Comparison of ENCODE assay signal across 9 cellular contexts in the genomic region with DNA sequence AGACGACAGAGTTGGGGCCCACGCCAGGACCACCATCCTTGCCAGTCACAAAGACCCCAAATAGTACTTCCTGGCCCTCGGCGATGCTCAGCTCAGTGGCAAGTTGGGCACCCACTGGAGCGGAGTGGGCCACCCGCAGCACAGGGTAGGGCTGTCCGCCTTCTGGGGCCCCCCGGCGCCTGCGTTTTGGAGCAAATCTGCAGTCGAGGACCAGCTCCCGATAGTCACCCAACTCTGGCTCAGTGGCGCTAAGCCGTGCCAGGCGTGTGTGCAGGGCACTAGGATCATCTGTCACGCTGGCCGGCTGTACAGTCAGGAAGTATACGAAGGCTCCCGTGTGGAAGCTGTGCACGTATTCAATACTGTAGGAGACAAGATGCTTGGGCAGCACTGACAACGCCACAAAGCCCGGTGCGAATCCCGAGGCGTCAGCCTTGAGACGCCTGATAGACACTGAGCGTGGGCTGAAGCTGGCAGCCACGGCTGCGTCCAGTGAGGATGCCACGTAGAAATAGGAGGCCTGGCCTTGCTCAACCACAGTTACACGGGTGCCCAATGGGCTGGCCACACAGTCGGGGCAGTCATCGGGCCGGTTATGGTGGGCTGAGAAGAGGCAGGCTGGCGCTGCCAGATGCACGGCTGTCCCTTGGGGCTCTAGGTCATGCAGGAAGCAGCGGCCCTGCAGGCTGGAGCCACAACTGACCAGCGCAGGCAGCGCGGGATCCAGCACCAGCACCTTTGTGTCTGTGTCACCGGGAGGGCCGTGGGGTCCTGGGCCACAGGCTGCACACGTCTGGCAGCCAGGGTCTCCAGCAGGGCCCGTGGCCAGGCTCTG. TPM values are rescaled to one million over a fixed set of nuclear protein-coding genes. Genes with fewer than 3 reads are reported as not detected.
DNase-seq lines count a peak whose midpoint lies in the region; ATAC-seq and TF ChIP-seq lines count a peak whose summit lies in the region.
"Had no signal": no experiment of that assay in that cellular context is flagged by ENCODE, and none has a peak within 500 bp of the region (broad histone marks: within the 10 kb centered on the region; RNA-seq: fewer than 3 reads in every experiment).

No MANE protein-coding gene starts in this region.

- no peaks in the 10 kb centered on the region for H3K36me3 ChIP-seq in left ventricle myocardium inferior

- H3K27me3 Mint-ChIP-seq in naive thymus-derived CD8-positive, alpha-beta T cell: no peaks in the 10 kb centered on the region

- intact Hi-C loops in left ventricle myocardium inferior (cut with micrococcal nuclease) (no loop called here), cardiac septum (cut with DNase I) (loop anchor here (5.0 to 10.0 kb wide), 2 partner anchors 60 to 368 kb away; no protein-coding TSS in a partner anchor)

- H3K9me3 Mint-ChIP-seq in naive thymus-derived CD8-positive, alpha-beta T cell: no peaks in the 10 kb centered on the region

- peak overlapping the region; percentile 66 for H3K4me3 ChIP-seq in left ventricle myocardium inferior

- H3K4me1 ChIP-seq in left ventricle myocardium inferior: peaks cover 48% of the 10 kb centered on the region

- peaks cover 14 to 32% (median 30%) of the 10 kb centered on the region in 4 donors for H3K4me1 Mint-ChIP-seq in naive thymus-derived CD8-positive, alpha-beta T cell

- H3K27ac ChIP-seq in left ventricle myocardium inferior (replicated peaks): peak overlapping the region; percentile 72

- H3K27ac Mint-ChIP-seq in naive thymus-derived CD8-positive, alpha-beta T cell: peak overlapping the region in 1 of 10 donors; percentile 40

- POLR2A ChIA-PET in naive thymus-derived CD8-positive, alpha-beta T cell (lab: Charles Lee): interaction anchor here (0.7 to 0.9 kb wide), 2 partner anchors 84 to 100 kb away, joined by 3 read pairs; no protein-coding TSS in a partner anchor

- no peak for DNase-seq in left ventricle myocardium inferior
- no peak for DNase-seq in cardiac septum (ENCODE audit: low spot score)
- DNase-seq in islet precursor cell: peak; percentile 50
- DNase-seq in NOMO-1 treated with dmso at 0.1 percent for 144 hours (lab: John Stamatoyannopoulos, UW; ENCODE audit: unreplicated experiment): no peak
- DNase-seq in NCI-H2196 (lab: John Stamatoyannopoulos, UW; ENCODE audit: unreplicated experiment): no peak
- DNase-seq in naive thymus-derived CD8-positive, alpha-beta T cell: no peak

- no peak for TF ChIP-seq CTCF in left ventricle myocardium inferior (IDR thresholded peaks at IDR 0.05; ENCODE audit: borderline replicate concordance)

- H3K36me3 Mint-ChIP-seq in naive thymus-derived CD8-positive, alpha-beta T cell: peaks cover 0 to 2% (median 0%) of the 10 kb centered on the region in 3 donors

- ATAC-seq in naive thymus-derived CD8-positive, alpha-beta T cell: no peak

- no peaks in the 10 kb centered on the region for H3K9me3 ChIP-seq in left ventricle myocardium inferior (replicated peaks)

- no peaks in the 10 kb centered on the region for H3K27me3 ChIP-seq in left ventricle myocardium inferior (ENCODE audit: low read depth)

- H3K4me3 Mint-ChIP-seq in naive thymus-derived CD8-positive, alpha-beta T cell: peak overlapping the region in 3 of 10 donors; percentile 23 to 45 (median 33)

RNA-seq across cellular contexts. Expression of a gene that starts 0.9 kb away (rescaled TPM):
- total RNA-seq in left ventricle myocardium inferior (1.7 TPM), cardiac septum (1.2 TPM)
- 1 to 10 TPM in 1 of 2 experiments, under 1 TPM in 1; 0.75 to 1.0 TPM for total RNA-seq in naive thymus-derived CD8-positive, alpha-beta T cell
- under 1 TPM in 2 of 3 donors, not detected in 1; 0.19 to 0.58 TPM for polyA plus RNA-seq in naive thymus-derived CD8-positive, alpha-beta T cell

RNA-seq across cellular contexts. Expression of a gene that starts 26.9 kb away (rescaled TPM):
- total RNA-seq in left ventricle myocardium inferior: 8.4 TPM
- 9.4 TPM for total RNA-seq in cardiac septum
- total RNA-seq in naive thymus-derived CD8-positive, alpha-beta T cell: 10 to 100 TPM in 1 of 2 experiments, 1 to 10 TPM in 1; 9.0 to 10.1 TPM
- polyA plus RNA-seq in naive thymus-derived CD8-positive, alpha-beta T cell: 10 to 100 TPM; 12.2 to 21.0 (median 13.7) TPM

RNA-seq across cellular contexts. Expression of a gene that starts 33.0 kb away (rescaled TPM):
- total RNA-seq in left ventricle myocardium inferior (not detected), cardiac septum (not detected)
- not detected for total RNA-seq in naive thymus-derived CD8-positive, alpha-beta T cell
- not detected for polyA plus RNA-seq in naive thymus-derived CD8-positive, alpha-beta T cell
- total RNA-seq: left lobe of liver; right cardiac atrium; T-helper 1 cell treated with Interleukin-12 subunit alpha and Interleukin-12 subunit beta and Interleukin-4 antibody, amounts not matched to agents 30 ng/mL and 1 ng/mL, for 36 hours had no signal
- polyA plus RNA-seq: right cardiac atrium had no signal

RNA-seq across cellular contexts. Expression of a gene that starts 37.2 kb away (rescaled TPM):
- total RNA-seq in left ventricle myocardium inferior (40.4 TPM), cardiac septum (37.9 TPM)
- total RNA-seq in naive thymus-derived CD8-positive, alpha-beta T cell: 100 to 1,000 TPM; 189 to 197 TPM
- polyA plus RNA-seq in naive thymus-derived CD8-positive, alpha-beta T cell: 10 to 100 TPM; 29.9 to 46.5 (median 31.7) TPM

RNA-seq across cellular contexts. Expression of a gene that starts 46.4 kb away (rescaled TPM):
- total RNA-seq in left ventricle myocardium inferior: 0.63 TPM
- 2.0 TPM for total RNA-seq in cardiac septum
- 1 to 10 TPM; 4.3 to 5.8 TPM for total RNA-seq in naive thymus-derived CD8-positive, alpha-beta T cell
- polyA plus RNA-seq in naive thymus-derived CD8-positive, alpha-beta T cell: 1 to 10 TPM; 1.3 to 2.0 (median 1.7) TPM
